ENCODE assay signal across 9 cellular contexts in genomic region chr19:2700660-2701360, GRCh38. TPM values are rescaled to one million over a fixed set of nuclear protein-coding genes. Genes with fewer than 3 reads are reported as not detected.
DNase-seq lines count a peak whose midpoint lies in the region.
"Had no signal": no experiment of that assay in that cellular context is flagged by ENCODE, and none has a peak within 500 bp of the region (broad histone marks: within the 10 kb centered on the region; RNA-seq: fewer than 3 reads in every experiment).

No MANE protein-coding gene starts in this region.

- H3K4me1 ChIP-seq in HUES48 (ENCODE audit: control insufficient read depth, insufficient read depth, low read length) (peaks cover 12% of the 10 kb centered on the region), iPS-15b (ENCODE audit: control insufficient read depth, insufficient read depth, low read length) (peaks cover 9% of the 10 kb centered on the region), mesenchymal stem cell (ENCODE audit: control insufficient read depth, insufficient read depth, low read depth, low read length) (peaks cover 8% of the 10 kb centered on the region)

- DNase-seq in Ammon's horn (ENCODE audit: low spot score) (peak; percentile 57), mesenchymal stem cell (no peak), HUDEP-2 (lab: John Stamatoyannopoulos, UW; ENCODE audit: unreplicated experiment in 76 of 76) (no peak)
- no peak for DNase-seq in activated CD4-positive, alpha-beta memory T cell treated with anti-CD3 and anti-CD28 coated beads for 36 hours
- DNase-seq: HCEC 1CT, NCI-H69, SK-N-SH had no signal

- H3K36me3 ChIP-seq in HUES48 (ENCODE audit: control insufficient read depth, insufficient read depth, low read length) (no peaks in the 10 kb centered on the region), iPS-15b (ENCODE audit: control insufficient read depth, insufficient read depth, low read length) (no peaks in the 10 kb centered on the region), mesenchymal stem cell (ENCODE audit: control insufficient read depth in 1 of 2, insufficient read depth in 2 of 2, low read depth in 1 of 2, low read length in 2 of 2) (no peaks in the 10 kb centered on the region)

- H3K18ac ChIP-seq in mesenchymal stem cell (ENCODE audit: low read depth in 1 of 2, low read length in 2 of 2), result no peak overlapping the region

- H3K27ac ChIP-seq in HUES48 (ENCODE audit: low read depth, low read length), result no peak overlapping the region
- H3K27ac ChIP-seq in mesenchymal stem cell (ENCODE audit: low read length, poor library complexity, severe bottlenecking), result no peak overlapping the region

- H3K27me3 ChIP-seq in HUES48 (ENCODE audit: control insufficient read depth, insufficient read depth, low read length), result peaks cover 19% of the 10 kb centered on the region
- peaks cover 16% of the 10 kb centered on the region for H3K27me3 ChIP-seq in iPS-15b (ENCODE audit: control insufficient read depth, insufficient read depth, low read length)
- peaks cover 54 to 63% of the 10 kb centered on the region in 2 experiments for H3K27me3 ChIP-seq in mesenchymal stem cell (ENCODE audit: control insufficient read depth in 1 of 2, insufficient read depth in 1 of 2, low read length in 2 of 2)

- H2AK5ac ChIP-seq in mesenchymal stem cell (ENCODE audit: low read length, severe bottlenecking), result no peak overlapping the region

- 26% methylated on average over 26 of the region's 26 CpGs for WGBS in mesenchymal stem cell

- H3K79me1 ChIP-seq in mesenchymal stem cell (replicated peaks; ENCODE audit: low read length, poor library complexity, severe bottlenecking), result no peaks in the 10 kb centered on the region

- no peak overlapping the region for H2BK120ac ChIP-seq in mesenchymal stem cell (ENCODE audit: low read depth, low read length)

- H4K91ac ChIP-seq in mesenchymal stem cell (ENCODE audit: low read length), result no peak overlapping the region

- H3K9me3 ChIP-seq in HUES48 (ENCODE audit: control insufficient read depth, insufficient read depth, low read length) (no peaks in the 10 kb centered on the region), iPS-15b (ENCODE audit: control insufficient read depth, insufficient read depth, low read length) (no peaks in the 10 kb centered on the region), mesenchymal stem cell (ENCODE audit: control insufficient read depth, low read length) (no peaks in the 10 kb centered on the region)
- H3K9me3 ChIP-seq: SK-N-SH had no signal

- no peak overlapping the region for H3K14ac ChIP-seq in mesenchymal stem cell (ENCODE audit: low read length in 2 of 2)

- no peak overlapping the region for H3K23ac ChIP-seq in mesenchymal stem cell (ENCODE audit: low read length in 2 of 2)

- no peak overlapping the region for H2BK15ac ChIP-seq in mesenchymal stem cell (ENCODE audit: low read depth, poor library complexity, severe bottlenecking)

- H3K27ac Mint-ChIP-seq in activated CD4-positive, alpha-beta memory T cell treated with anti-CD3 and anti-CD28 coated beads for 36 hours, result no peak overlapping the region

- no peaks in the 10 kb centered on the region for H3K36me3 Mint-ChIP-seq in activated CD4-positive, alpha-beta memory T cell treated with anti-CD3 and anti-CD28 coated beads for 36 hours

- no peaks in the 10 kb centered on the region for H3K27me3 Mint-ChIP-seq in activated CD4-positive, alpha-beta memory T cell treated with anti-CD3 and anti-CD28 coated beads for 36 hours

- no peak overlapping the region for H3K9ac ChIP-seq in HUES48 (ENCODE audit: low read depth, low read length)
- no peak overlapping the region for H3K9ac ChIP-seq in iPS-15b (ENCODE audit: low read depth, low read length)
- H3K9ac ChIP-seq in mesenchymal stem cell (ENCODE audit: low read length), result no peak overlapping the region
- H3K9ac ChIP-seq: SK-N-SH had no signal

- no peak overlapping the region for H2BK5ac ChIP-seq in mesenchymal stem cell (ENCODE audit: low read depth, low read length, poor library complexity, severe bottlenecking)

- no peak overlapping the region for H4K8ac ChIP-seq in mesenchymal stem cell (ENCODE audit: low read length)

- intact Hi-C loops in activated CD4-positive, alpha-beta memory T cell treated with anti-CD3 and anti-CD28 coated beads for 36 hours (cut with micrococcal nuclease), result no loop called here

- H3K9me3 Mint-ChIP-seq in activated CD4-positive, alpha-beta memory T cell treated with anti-CD3 and anti-CD28 coated beads for 36 hours, result no peaks in the 10 kb centered on the region

- H3K4me3 ChIP-seq in HUES48 (ENCODE audit: low read depth, low read length), result peak overlapping the region; percentile 23; the same call in 1 of the 2 replicates
- H3K4me3 ChIP-seq in iPS-15b (ENCODE audit: low read depth, low read length), result peak overlapping the region; percentile 37
- no peak overlapping the region for H3K4me3 ChIP-seq in mesenchymal stem cell (ENCODE audit: insufficient read depth in 1 of 2, low read depth in 1 of 2, low read length in 2 of 2)

- H2BK12ac ChIP-seq in mesenchymal stem cell (ENCODE audit: low read length in 2 of 2), result no peak overlapping the region

- CTCF ChIA-PET in activated CD4-positive, alpha-beta memory T cell treated with anti-CD3 and anti-CD28 coated beads for 36 hours (lab: Charles Lee), result interaction anchor here (1.2 kb wide), 1 partner anchor 52 kb away, joined by 3 read pairs; no protein-coding TSS in a partner anchor

- POLR2A ChIA-PET in activated CD4-positive, alpha-beta memory T cell treated with anti-CD3 and anti-CD28 coated beads for 36 hours (lab: Charles Lee), result interaction anchor here (1.0 to 1.4 kb wide), 2 partner anchors 11 to 85 kb away, joined by 3 to 4 read pairs; partner anchors contain the start of gene THOP1

- H3K4me3 Mint-ChIP-seq in activated CD4-positive, alpha-beta memory T cell treated with anti-CD3 and anti-CD28 coated beads for 36 hours, result no peak overlapping the region

- H2AFZ ChIP-seq in mesenchymal stem cell (ENCODE audit: low read depth, low read length), result no peak overlapping the region

- no peak overlapping the region for H3K4ac ChIP-seq in mesenchymal stem cell (ENCODE audit: low read depth in 1 of 2, low read length in 2 of 2)

- no peak overlapping the region for H3K4me2 ChIP-seq in mesenchymal stem cell (ENCODE audit: low read length, poor library complexity, severe bottlenecking)

- H3K4me1 Mint-ChIP-seq in activated CD4-positive, alpha-beta memory T cell treated with anti-CD3 and anti-CD28 coated beads for 36 hours (ENCODE audit: low read depth), result peaks cover 20% of the 10 kb centered on the region

RNA-seq across cellular contexts. Expression of gene GNG7, which starts 1.7 kb away (rescaled TPM):
- polyA plus RNA-seq in mesenchymal stem cell (2013, experiment 1 of 2), result 0.72 TPM
- 0.58 TPM for polyA plus RNA-seq in mesenchymal stem cell (2013, experiment 2 of 2)
- under 1 TPM; 0.53 to 0.88 TPM for total RNA-seq in activated CD4-positive, alpha-beta memory T cell treated with anti-CD3 and anti-CD28 coated beads for 36 hours

RNA-seq across cellular contexts. Expression of gene DIRAS1, which starts 20.4 kb away (rescaled TPM):
- polyA plus RNA-seq in mesenchymal stem cell (2013, experiment 1 of 2), result 1.3 TPM
- 0.95 TPM for polyA plus RNA-seq in mesenchymal stem cell (2013, experiment 2 of 2)
- under 1 TPM in 1 of 2 experiments, not detected in 1; 0.31 TPM for total RNA-seq in activated CD4-positive, alpha-beta memory T cell treated with anti-CD3 and anti-CD28 coated beads for 36 hours

RNA-seq across cellular contexts. Expression of gene SLC39A3, which starts 39.0 kb away (rescaled TPM):
- 26.4 TPM for polyA plus RNA-seq in mesenchymal stem cell (2013, experiment 1 of 2)
- polyA plus RNA-seq in mesenchymal stem cell (2013, experiment 2 of 2), result 29.3 TPM
- 10 to 100 TPM; 21.0 to 24.0 TPM for total RNA-seq in activated CD4-positive, alpha-beta memory T cell treated with anti-CD3 and anti-CD28 coated beads for 36 hours

Comparison
In these comparisons a context has a peak if more than half of its experiments do, and no peak if none do; other contexts are left out.
1. H3K4me3 ChIP-seq: peak in HUES48 (single experiment) and iPS-15b (single experiment); none in mesenchymal stem cell (0 of 2).